ENCODE assay signal across 30 cellular contexts in the genomic region with DNA sequence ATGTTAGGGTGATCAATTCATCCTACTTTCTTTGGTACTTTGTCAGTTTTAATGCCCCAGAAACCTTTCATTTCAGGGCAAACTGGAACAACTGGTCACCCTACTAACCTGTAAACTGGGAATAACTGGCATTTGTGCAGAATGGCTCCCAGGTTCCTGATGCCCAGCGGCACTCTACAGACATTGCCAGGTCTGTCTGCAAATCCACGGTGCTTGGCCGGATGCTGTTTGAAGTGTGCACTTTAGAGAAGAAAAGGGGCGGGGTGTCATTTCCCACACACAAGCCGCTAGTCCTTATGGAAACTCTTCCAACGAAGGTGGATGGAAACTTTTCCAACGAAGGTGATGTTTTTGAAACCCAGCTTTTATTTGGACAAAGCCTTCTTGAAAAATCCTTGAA. TPM values are rescaled to one million over a fixed set of nuclear protein-coding genes. Genes with fewer than 3 reads are reported as not detected.
"Had no signal": no experiment of that assay in that cellular context is flagged by ENCODE, and none has a peak within 500 bp of the region (broad histone marks: within the 10 kb centered on the region; RNA-seq: fewer than 3 reads in every experiment).

No MANE protein-coding gene starts in this region.

- DNase-seq: activated CD4-positive, alpha-beta memory T cell treated with anti-CD3 and anti-CD28 coated beads, Interleukin-2, amount 10 ng/mL, durations not matched to agents 7 days and 5 days; activated CD4-positive, alpha-beta T cell treated with anti-CD3 and anti-CD28 coated beads for 36 hours; activated CD4-positive, alpha-beta T cell treated with anti-CD3 and anti-CD28 coated beads, Interleukin-2, amount 50 U/mL, for 1 hour; activated CD4-positive, CD25-positive, alpha-beta regulatory T cell; activated gamma-delta T cell; activated naive CD4-positive, alpha-beta T cell treated with anti-CD3 and anti-CD28 coated beads for 36 hours; activated T-cell treated with anti-CD3 and anti-CD28 coated beads for 4 hours; activated T-cell treated with anti-CD3 and anti-CD28 coated beads, Interleukin-2, amount 50 U/mL, for 48 hours; amygdala; KG1; MV-4-11; NCI-H1092 treated with DMSO at 0.1 percent for 48 hours; NCI-H1417 treated with DMSO at 0.1 percent for 48 hours; NCI-H1694; NCI-H2029; NCI-H2107; NCI-H446 treated with DMSO at 0.1 percent for 48 hours; NCI-H526 treated with DMSO at 0.1 percent for 48 hours; NCI-H82; OCI-M1; SHP77; T-helper 17 cell; T-helper 9 cell had no signal

- ATAC-seq: activated CD4-positive, alpha-beta T cell treated with anti-CD3 and anti-CD28 coated beads for 36 hours; activated T-helper 17 cell treated with anti-CD3 and anti-CD28 coated beads, Interleukin-2, amount 50 U/mL, for 72 hours; T-helper 17 cell had no signal

- H3K27ac Mint-ChIP-seq: activated CD4-positive, alpha-beta memory T cell treated with anti-CD3 and anti-CD28 coated beads, Interleukin-2, amount 10 ng/mL, durations not matched to agents 7 days and 5 days; activated CD4-positive, alpha-beta T cell treated with anti-CD3 and anti-CD28 coated beads for 36 hours; activated naive CD4-positive, alpha-beta T cell treated with anti-CD3 and anti-CD28 coated beads for 36 hours; activated T-helper 17 cell treated with anti-CD3 and anti-CD28 coated beads, Interleukin-2, amount 50 U/mL, for 72 hours; brain; IgD-negative memory B cell; T-helper 17 cell had no signal

- H3K36me3 Mint-ChIP-seq: activated naive CD8-positive, alpha-beta T cell; brain had no signal

- H3K4me1 ChIP-seq: SJSA1 had no signal

- H3K36me3 ChIP-seq: SJSA1 had no signal

- H3K9me3 Mint-ChIP-seq: activated CD4-positive, alpha-beta memory T cell treated with anti-CD3 and anti-CD28 coated beads, Interleukin-2, amount 10 ng/mL, durations not matched to agents 7 days and 5 days; activated naive CD4-positive, alpha-beta T cell treated with anti-CD3 and anti-CD28 coated beads for 36 hours; activated T-helper 17 cell treated with anti-CD3 and anti-CD28 coated beads, Interleukin-2, amount 50 U/mL, for 72 hours; central memory CD8-positive, alpha-beta T cell; IgD-negative memory B cell had no signal

- H3K4me3 Mint-ChIP-seq: activated CD4-positive, alpha-beta memory T cell treated with anti-CD3 and anti-CD28 coated beads, Interleukin-2, amount 10 ng/mL, durations not matched to agents 7 days and 5 days; activated CD4-positive, alpha-beta T cell treated with anti-CD3 and anti-CD28 coated beads for 36 hours; activated naive CD4-positive, alpha-beta T cell treated with anti-CD3 and anti-CD28 coated beads for 36 hours; activated naive CD8-positive, alpha-beta T cell; activated T-helper 17 cell treated with anti-CD3 and anti-CD28 coated beads, Interleukin-2, amount 50 U/mL, for 72 hours; brain; central memory CD8-positive, alpha-beta T cell; IgD-negative memory B cell; T-helper 17 cell had no signal

- H3K9me3 ChIP-seq: SJSA1 had no signal

- H3K27me3 Mint-ChIP-seq: activated CD4-positive, alpha-beta memory T cell treated with anti-CD3 and anti-CD28 coated beads, Interleukin-2, amount 10 ng/mL, durations not matched to agents 7 days and 5 days; activated CD4-positive, alpha-beta T cell treated with anti-CD3 and anti-CD28 coated beads for 36 hours; activated naive CD8-positive, alpha-beta T cell; activated T-helper 17 cell treated with anti-CD3 and anti-CD28 coated beads, Interleukin-2, amount 50 U/mL, for 72 hours; central memory CD8-positive, alpha-beta T cell; T-helper 17 cell had no signal

- H3K4me3 ChIP-seq: SJSA1 had no signal

- H3K27ac ChIP-seq: SJSA1 had no signal

- H3K4me1 Mint-ChIP-seq: activated CD4-positive, alpha-beta memory T cell treated with anti-CD3 and anti-CD28 coated beads, Interleukin-2, amount 10 ng/mL, durations not matched to agents 7 days and 5 days; activated CD4-positive, alpha-beta T cell treated with anti-CD3 and anti-CD28 coated beads for 36 hours; activated T-helper 17 cell treated with anti-CD3 and anti-CD28 coated beads, Interleukin-2, amount 50 U/mL, for 72 hours; T-helper 17 cell had no signal

RNA-seq across cellular contexts. Expression of gene OTULINL, which starts 49.9 kb away (rescaled TPM):
- total RNA-seq: MCF 10A had no signal
